Comparison of ENCODE assay signal across 1 cellular context in genomic region chr18:52242711-52243110, GRCh38.
TF ChIP-seq lines count a peak whose summit lies in the region.

No MANE protein-coding gene starts in this region.

TF ChIP-seq in HepG2, 621 proteins besides CTCF, POLR2A, EP300 and RAD21 (continued from another document):
- TF ChIP-seq PATZ1 (CRISPR knock-in tag; IDR thresholded peaks at IDR 0.05), result no peak
TF ChIP-seq in HepG2: peak in this region for 1.
